ENCODE assay signal across 2 cellular contexts in the genomic region with DNA sequence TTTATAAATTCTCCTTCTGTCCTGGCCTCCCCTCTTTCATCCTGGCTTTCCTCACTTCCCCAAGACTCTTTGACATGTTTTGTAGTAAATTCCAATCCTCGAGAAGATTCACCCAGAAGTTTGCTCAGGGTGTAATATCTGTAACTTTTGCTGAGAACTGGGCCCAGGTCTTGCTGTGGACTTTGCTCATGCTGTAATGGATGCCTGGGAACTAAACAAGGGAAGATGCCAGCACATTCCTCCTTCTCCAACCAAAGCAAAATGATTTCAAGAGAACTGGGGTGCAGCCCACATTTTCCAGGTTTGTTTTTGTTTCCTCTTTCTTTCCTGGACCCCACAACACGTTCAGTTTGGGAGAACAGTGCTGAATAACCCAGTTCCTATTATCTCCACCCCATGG.
TF ChIP-seq lines count a peak whose summit lies in the region.

No MANE protein-coding gene starts in this region.

TF ChIP-seq in GM23338, 12 proteins besides CTCF, POLR2A, EP300 and RAD21:
- TF ChIP-seq STAT1 (IDR thresholded peaks at IDR 0.05; ENCODE audit: unreplicated experiment): no peak

TF ChIP-seq in H1, 55 proteins besides CTCF, POLR2A, EP300 and RAD21:
- TF ChIP-seq CEBPB (IDR thresholded peaks at IDR 0.05; ENCODE audit: low read depth, low read length) (no peak), BCL11A (IDR thresholded peaks at IDR 0.05; ENCODE audit: low read depth in 2 of 2, low read length in 2 of 2) (no peak), HDAC6 (IDR thresholded peaks at IDR 0.05; ENCODE audit: low read depth, low read length) (no peak), SIX5 (IDR thresholded peaks at IDR 0.05; ENCODE audit: low read depth, low read length) (no peak), POU5F1 (IDR thresholded peaks at IDR 0.05; ENCODE audit: low read depth, low read length) (no peak), KDM1A (IDR thresholded peaks at IDR 0.05; ENCODE audit: borderline replicate concordance, low read length) (no peak), NRF1 (IDR thresholded peaks at IDR 0.05; ENCODE audit: low read depth, low read length) (no peak), MAFK (IDR thresholded peaks at IDR 0.05; ENCODE audit: low read depth, low read length) (no peak)
